ENCODE assay signal across 8 cellular contexts in genomic region chr11:3807856-3808845, GRCh38. TPM values are rescaled to one million over a fixed set of nuclear protein-coding genes. Genes with fewer than 3 reads are reported as not detected.
DNase-seq lines count a peak whose midpoint lies in the region; ATAC-seq and TF ChIP-seq lines count a peak whose summit lies in the region.

Gene PGAP2 (plus strand): TSS chr11:3808560. CDS start chr11:3811260, 2,700 bp downstream.

- H3K4me3 Mint-ChIP-seq in activated naive CD8-positive, alpha-beta T cell treated with anti-CD3 and anti-CD28 coated beads, Interleukin-2, amount 50 U/mL, for 24 hours: peak within 1 kb of the TSS; percentile 99

- H3K9me3 ChIP-seq in KOPT-K1 (ENCODE audit: insufficient read depth, low read length, poor library complexity, severe bottlenecking): no peaks in the 10 kb centered on the region
- no peaks in the 10 kb centered on the region for H3K9me3 ChIP-seq in SK-N-MC (ENCODE audit: low read depth, low read length)
- H3K9me3 ChIP-seq in heart left ventricle: no peaks in the 10 kb centered on the region

- 0 out of 2 replicates have a peak, but pooled peaks cover 3% of the 10 kb centered on the region for H3K36me3 ChIP-seq in KOPT-K1 (ENCODE audit: insufficient read depth, low read length)
- no peaks in the 10 kb centered on the region for H3K36me3 ChIP-seq in SK-N-MC (ENCODE audit: insufficient read depth, low read length)
- H3K36me3 ChIP-seq in heart left ventricle: no peaks in the 10 kb centered on the region

- H3K27ac ChIP-seq in KOPT-K1 (ENCODE audit: low read depth, low read length, poor library complexity, severe bottlenecking): peak within 1 kb of the TSS; percentile 65
- no peak within 1 kb of the TSS for H3K27ac ChIP-seq in SK-N-MC
- peak within 1 kb of the TSS in 11 of 12 donors; percentile 3 to 87 (median 71) for H3K27ac ChIP-seq in heart left ventricle

- peak within 1 kb of the TSS; percentile 97 for H3K27ac Mint-ChIP-seq in activated naive CD8-positive, alpha-beta T cell treated with anti-CD3 and anti-CD28 coated beads, Interleukin-2, amount 50 U/mL, for 24 hours

- no peaks in the 10 kb centered on the region for H3K9me3 Mint-ChIP-seq in activated naive CD8-positive, alpha-beta T cell treated with anti-CD3 and anti-CD28 coated beads, Interleukin-2, amount 50 U/mL, for 24 hours

- peak; percentile 66 for ATAC-seq in GM21447 (IDR thresholded peaks at IDR 0.05; ENCODE audit: unreplicated experiment)
- ATAC-seq in activated naive CD8-positive, alpha-beta T cell treated with anti-CD3 and anti-CD28 coated beads, Interleukin-2, amount 50 U/mL, for 24 hours: peak; percentile 67
- ATAC-seq in heart left ventricle: peak in 3 of 4 donors; percentile 59 to 80 (median 72)
- ATAC-seq in GM18858 (IDR thresholded peaks at IDR 0.05; ENCODE audit: unreplicated experiment): no peak

- peak within 1 kb of the TSS; percentile 94 for H3K4me3 ChIP-seq in SK-N-MC
- H3K4me3 ChIP-seq in heart left ventricle: peak within 1 kb of the TSS; percentile 38 to 96 (median 70)

- H3K9ac ChIP-seq in SK-N-MC (ENCODE audit: insufficient read length): peak within 1 kb of the TSS; percentile 80

- no peaks in the 10 kb centered on the region for H3K36me3 Mint-ChIP-seq in activated naive CD8-positive, alpha-beta T cell treated with anti-CD3 and anti-CD28 coated beads, Interleukin-2, amount 50 U/mL, for 24 hours (ENCODE audit: low read depth)

- intact Hi-C loops in heart left ventricle (cut with DNase I): loop anchor here in 4 of 10 donors (5.0 kb wide), 1 partner anchor 34 kb away; the partner anchor contains the start of gene RHOG (in 4 of the 4)
- intact Hi-C loops in posterior cingulate gyrus (cut with DNase I): no loop called here

- peak; percentile 9 for DNase-seq in DMS 273 treated with DMSO at 0.1 percent for 48 hours (lab: John Stamatoyannopoulos, UW)
- DNase-seq in SK-N-MC (ENCODE audit: low read depth, low spot score): no peak
- peak; percentile 75 for DNase-seq in activated naive CD8-positive, alpha-beta T cell treated with anti-CD3 and anti-CD28 coated beads, Interleukin-2, amount 50 U/mL, for 24 hours
- peak; percentile 60 to 83 (median 73) for DNase-seq in heart left ventricle
- DNase-seq in posterior cingulate gyrus: peak in 8 of 10 donors; percentile 50 to 91 (median 60)

- H3K4me1 ChIP-seq in heart left ventricle: peaks cover 0 to 38% (median 16%) of the 10 kb centered on the region in 12 donors

- peaks cover 19% of the 10 kb centered on the region for H3K4me1 Mint-ChIP-seq in activated naive CD8-positive, alpha-beta T cell treated with anti-CD3 and anti-CD28 coated beads, Interleukin-2, amount 50 U/mL, for 24 hours

- TF ChIP-seq CTCF in heart left ventricle (IDR thresholded peaks at IDR 0.05): peak; percentile 43 to 79 (median 62)

- no peaks in the 10 kb centered on the region for H3K27me3 ChIP-seq in heart left ventricle

- TF ChIP-seq POLR2A in heart left ventricle (IDR thresholded peaks at IDR 0.05): no peak

- no peaks in the 10 kb centered on the region for H3K27me3 Mint-ChIP-seq in activated naive CD8-positive, alpha-beta T cell treated with anti-CD3 and anti-CD28 coated beads, Interleukin-2, amount 50 U/mL, for 24 hours

- 1 to 4% (median 2%) methylated on average over 21 to 53 of the region's 53 CpGs for WGBS in heart left ventricle, 4 donors

RNA-seq across cellular contexts. Expression of gene PGAP2, which starts in this region (rescaled TPM):
- total RNA-seq in heart left ventricle: 10 to 100 TPM; 17.6 to 31.7 (median 23.3) TPM
- 10 to 100 TPM; 12.9 to 17.3 TPM for polyA plus RNA-seq in heart left ventricle
